In the genomic region with DNA sequence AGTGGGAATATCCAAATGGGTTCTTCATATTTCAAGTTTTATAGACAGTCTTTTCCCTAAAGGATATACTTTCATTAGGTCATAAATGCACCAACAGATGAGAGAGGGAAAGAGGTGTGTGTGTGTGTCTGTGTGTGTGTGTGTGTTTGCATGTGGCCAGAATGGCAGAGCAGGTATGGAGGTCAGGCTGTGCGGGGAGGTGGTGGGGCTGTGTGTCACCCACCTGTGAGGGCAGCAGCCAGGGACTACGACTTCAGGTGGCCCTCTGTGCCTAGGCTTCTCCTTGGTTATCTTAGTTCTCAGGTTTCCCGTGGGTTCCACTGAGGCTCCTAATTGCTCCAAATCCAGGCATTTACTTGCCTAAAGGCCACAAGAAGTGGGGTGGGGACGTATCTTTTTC, we compare ENCODE assay signal across 18 cellular contexts. TPM values are rescaled to one million over a fixed set of nuclear protein-coding genes. Genes with fewer than 3 reads are reported as not detected.
DNase-seq lines count a peak whose midpoint lies in the region; ATAC-seq and TF ChIP-seq lines count a peak whose summit lies in the region.
"Had no signal": no experiment of that assay in that cellular context is flagged by ENCODE, and none has a peak within 500 bp of the region (broad histone marks: within the 10 kb centered on the region; RNA-seq: fewer than 3 reads in every experiment).

No MANE protein-coding gene starts in this region.

- WGBS in heart right ventricle, 2 donors: 80 to 82% methylated on average over 4 of the region's 4 CpGs
- 28 to 69% (median 35%) methylated on average over 4 of the region's 4 CpGs for WGBS in stomach, 5 donors

- no peak for TF ChIP-seq EP300 in stomach (IDR thresholded peaks at IDR 0.05)

- H3K27ac ChIP-seq in left ventricle myocardium inferior (replicated peaks) (peak overlapping the region; percentile 96), heart right ventricle (peak overlapping the region in 2 of 10 donors; percentile 96 to 97), stomach (peak overlapping the region in 1 of 5 donors; percentile 92), Peyer's patch (peak overlapping the region in 1 of 4 donors; percentile 87)
- H3K27ac ChIP-seq: BLaER1 treated with 17β-estradiol and CSF1 and Interleukin-3, amounts not matched to agents 10 nM and 100 nM had no signal

- TF ChIP-seq CTCF in left ventricle myocardium inferior (IDR thresholded peaks at IDR 0.05; ENCODE audit: borderline replicate concordance): no peak
- no peak for TF ChIP-seq CTCF in heart right ventricle (IDR thresholded peaks at IDR 0.05)
- TF ChIP-seq CTCF in endothelial cell (IDR thresholded peaks at IDR 0.05; ENCODE audit: unreplicated experiment): no peak
- no peak for TF ChIP-seq CTCF in stomach (IDR thresholded peaks at IDR 0.05)
- TF ChIP-seq CTCF in Peyer's patch (IDR thresholded peaks at IDR 0.05): no peak

- H3K4me1 Mint-ChIP-seq in endothelial cell (ENCODE audit: unreplicated experiment): peaks cover 30% of the 10 kb centered on the region

- H3K4me1 ChIP-seq in left ventricle myocardium inferior (peaks cover 43% of the 10 kb centered on the region), heart right ventricle (peaks cover 0 to 51% (median 15%) of the 10 kb centered on the region in 9 donors), stomach (peaks cover 3 to 56% (median 21%) of the 10 kb centered on the region in 4 donors), Peyer's patch (no peaks in the 10 kb centered on the region)

- no peak for ATAC-seq in heart right ventricle

- no peak for TF ChIP-seq POLR2A in stomach (IDR thresholded peaks at IDR 0.05)
- no peak for TF ChIP-seq POLR2A in Peyer's patch (IDR thresholded peaks at IDR 0.05)

- intact Hi-C loops in left ventricle myocardium inferior (cut with micrococcal nuclease): no loop called here
- intact Hi-C loops in heart right ventricle (cut with DNase I): loop anchor here in 2 of 10 donors (5.0 to 10.0 kb wide), 2 partner anchors 167 to 609 kb away; no protein-coding TSS in a partner anchor
- intact Hi-C loops in stomach (cut with DNase I; ENCODE audit: low total_unique reads): no loop called here

- H3K36me3 Mint-ChIP-seq in endothelial cell (ENCODE audit: low read depth, unreplicated experiment): no peaks in the 10 kb centered on the region
- H3K36me3 Mint-ChIP-seq: CD8-positive, alpha-beta memory T cell had no signal

- H3K27me3 ChIP-seq in left ventricle myocardium inferior (ENCODE audit: low read depth): peaks cover 49% of the 10 kb centered on the region
- peaks cover 0 to 99% (median 31%) of the 10 kb centered on the region in 7 donors for H3K27me3 ChIP-seq in heart right ventricle
- peaks cover 0 to 100% (median 92%) of the 10 kb centered on the region in 3 donors for H3K27me3 ChIP-seq in stomach
- H3K27me3 ChIP-seq in Peyer's patch: peaks cover 0 to 10% of the 10 kb centered on the region in 2 donors

- H3K36me3 ChIP-seq in left ventricle myocardium inferior (no peaks in the 10 kb centered on the region), heart right ventricle (no peaks in the 10 kb centered on the region), stomach (no peaks in the 10 kb centered on the region), Peyer's patch (no peaks in the 10 kb centered on the region)
- H3K36me3 ChIP-seq: BLaER1 treated with 17β-estradiol and CSF1 and Interleukin-3, amounts not matched to agents 10 nM and 100 nM had no signal

- peaks cover 48% of the 10 kb centered on the region for H3K27me3 Mint-ChIP-seq in endothelial cell (ENCODE audit: unreplicated experiment)

- no peak for DNase-seq in left ventricle myocardium inferior
- no peak for DNase-seq in heart right ventricle
- DNase-seq in endothelial cell (ENCODE audit: low spot score): no peak
- DNase-seq in retina: peak; percentile 32
- DNase-seq in stomach: no peak
- DNase-seq in NCI-H1092 (lab: John Stamatoyannopoulos, UW): no peak
- no peak for DNase-seq in NCI-H2171 (lab: John Stamatoyannopoulos, UW)
- DNase-seq in Peyer's patch: no peak
- DNase-seq: CD8-positive, alpha-beta memory T cell; DMS79; HFFc6; KG1; NCI-H1694 treated with DMSO at 0.1 percent for 48 hours; NCI-H510A treated with DMSO at 0.1 percent for 48 hours; NCI-H774; SHP77 had no signal

- H3K9me3 Mint-ChIP-seq in endothelial cell (ENCODE audit: unreplicated experiment): no peaks in the 10 kb centered on the region
- H3K9me3 Mint-ChIP-seq: HFFc6 had no signal

- H3K9me3 ChIP-seq in left ventricle myocardium inferior (replicated peaks): no peaks in the 10 kb centered on the region
- no peaks in the 10 kb centered on the region for H3K9me3 ChIP-seq in heart right ventricle
- H3K9me3 ChIP-seq in stomach: peaks cover 0 to 8% (median 0%) of the 10 kb centered on the region in 4 donors
- no peaks in the 10 kb centered on the region for H3K9me3 ChIP-seq in Peyer's patch

- no peak overlapping the region for H3K27ac Mint-ChIP-seq in endothelial cell (ENCODE audit: unreplicated experiment)
- H3K27ac Mint-ChIP-seq: HFFc6 had no signal

- peak overlapping the region; percentile 60 for H3K4me3 Mint-ChIP-seq in endothelial cell (ENCODE audit: unreplicated experiment)
- H3K4me3 Mint-ChIP-seq: HFFc6 had no signal

- H3K4me3 ChIP-seq in left ventricle myocardium inferior: no peak overlapping the region
- H3K4me3 ChIP-seq in heart right ventricle: no peak overlapping the region
- H3K4me3 ChIP-seq in stomach: peak overlapping the region in 1 of 4 donors; percentile 44
- no peak overlapping the region for H3K4me3 ChIP-seq in Peyer's patch
- H3K4me3 ChIP-seq: BLaER1 treated with 17β-estradiol and CSF1 and Interleukin-3, amounts not matched to agents 10 nM and 100 nM had no signal

RNA-seq across cellular contexts. Expression of gene HAND2, which starts 14.6 kb away (rescaled TPM):
- 117 TPM for total RNA-seq in left ventricle myocardium inferior
- total RNA-seq in heart right ventricle: 100 to 1,000 TPM in 7 of 10 donors, 10 to 100 TPM in 3; 64.6 to 196 (median 130) TPM
- polyA plus RNA-seq in heart right ventricle: 10 to 100 TPM; 48.6 to 90.7 TPM
- total RNA-seq in endothelial cell (ENCODE audit: unreplicated experiment): 1.5 TPM
- total RNA-seq in stomach: 100 to 1,000 TPM in 1 of 5 donors, 10 to 100 TPM in 4; 16.3 to 234 (median 23.3) TPM
- 10 to 100 TPM in 1 of 3 donors, 1 to 10 TPM in 2; 1.9 to 11.6 (median 4.0) TPM for polyA plus RNA-seq in stomach
- 10 to 100 TPM in 1 of 4 donors, 1 to 10 TPM in 2, not detected in 1; 4.9 to 40.4 (median 9.1) TPM for total RNA-seq in Peyer's patch
- total RNA-seq: CD8-positive, alpha-beta memory T cell; OCI-LY7 had no signal
- polyA plus RNA-seq: CD8-positive, alpha-beta memory T cell had no signal
